In genomic region chr20:33489495-33490022, GRCh38 we compare ENCODE assay signal across 8 cellular contexts. TPM values are rescaled to one million over a fixed set of nuclear protein-coding genes. Genes with fewer than 3 reads are reported as not detected.
DNase-seq lines count a peak whose midpoint lies in the region; ATAC-seq and TF ChIP-seq lines count a peak whose summit lies in the region.

No MANE protein-coding gene starts in this region.

- no peaks in the 10 kb centered on the region for H3K27me3 Mint-ChIP-seq in natural killer cell treated with Interleukin-12 subunit alpha and Interleukin-12 subunit beta and Interleukin-15 and Interleukin-18, amount 100 ng/mL, for 72 hours

- DNase-seq in EL = peak; percentile 97
- peak; percentile 94 for DNase-seq in H4 (ENCODE audit: low spot score)
- DNase-seq in LNCaP clone FGC (ENCODE audit: low read depth) = peak; percentile 92
- DNase-seq in RPMI8226 = peak; percentile 98
- peak; percentile 99 for DNase-seq in activated T-helper 9 cell treated with anti-CD3 and anti-CD28 coated beads, Interleukin-2, amount 50 U/mL, for 16 hours (ENCODE audit: low read depth)
- peak; percentile 97 for DNase-seq in fibroblast of pulmonary artery (ENCODE audit: low read depth)
- peak; percentile 100 for DNase-seq in natural killer cell treated with Interleukin-12 subunit alpha and Interleukin-12 subunit beta and Interleukin-15 and Interleukin-18, amount 100 ng/mL, for 72 hours (ENCODE audit: low spot score)
- peak; percentile 98 for DNase-seq in stimulated activated naive CD4-positive, alpha-beta T cell treated with Interleukin-2 at 50 U/mL for 16 hours (lab: John Stamatoyannopoulos, UW)

- H3K4me3 ChIP-seq in LNCaP clone FGC (ENCODE audit: low read depth, low read length) (peak overlapping the region; percentile 25), fibroblast of pulmonary artery (replicated peaks; ENCODE audit: low read depth, low read length) (peak overlapping the region; percentile 64)

- H3K9me3 Mint-ChIP-seq in natural killer cell treated with Interleukin-12 subunit alpha and Interleukin-12 subunit beta and Interleukin-15 and Interleukin-18, amount 100 ng/mL, for 72 hours = no peaks in the 10 kb centered on the region

- no peak for TF ChIP-seq CTCF in LNCaP clone FGC (IDR thresholded peaks at IDR 0.05; ENCODE audit: control insufficient read depth, extremely low read depth, insufficient read depth)
- no peak for TF ChIP-seq CTCF in fibroblast of pulmonary artery (IDR thresholded peaks at IDR 0.05; ENCODE audit: low read length, missing control alignments)

- H3K27ac Mint-ChIP-seq in natural killer cell treated with Interleukin-12 subunit alpha and Interleukin-12 subunit beta and Interleukin-15 and Interleukin-18, amount 100 ng/mL, for 72 hours = peak overlapping the region; percentile 32 to 54

- peak; percentile 99 for ATAC-seq in natural killer cell treated with Interleukin-12 subunit alpha and Interleukin-12 subunit beta and Interleukin-15 and Interleukin-18, amount 100 ng/mL, for 72 hours

- H3K4me3 Mint-ChIP-seq in natural killer cell treated with Interleukin-12 subunit alpha and Interleukin-12 subunit beta and Interleukin-15 and Interleukin-18, amount 100 ng/mL, for 72 hours = peak overlapping the region; percentile 78

- peaks cover 3 to 7% of the 10 kb centered on the region in 2 donors for H3K4me1 Mint-ChIP-seq in natural killer cell treated with Interleukin-12 subunit alpha and Interleukin-12 subunit beta and Interleukin-15 and Interleukin-18, amount 100 ng/mL, for 72 hours (ENCODE audit: low read depth in 2 of 2)

- H3K36me3 Mint-ChIP-seq in natural killer cell treated with Interleukin-12 subunit alpha and Interleukin-12 subunit beta and Interleukin-15 and Interleukin-18, amount 100 ng/mL, for 72 hours = no peaks in the 10 kb centered on the region

RNA-seq across cellular contexts. Expression of gene CBFA2T2, which starts 0.3 kb away (rescaled TPM):
- 3.6 and 4.7 TPM in 2 replicates for total RNA-seq in H4 (2014; rRNA removed; shearing (Covaris generic))
- 10 to 100 TPM; 11.6 to 12.2 TPM for total RNA-seq in natural killer cell treated with Interleukin-12 subunit alpha and Interleukin-12 subunit beta and Interleukin-15 and Interleukin-18, amount 100 ng/mL, for 72 hours

RNA-seq across cellular contexts. Expression of gene SNTA1, which starts 46.0 kb away (rescaled TPM):
- total RNA-seq in H4 (2014; rRNA removed; shearing (Covaris generic)) = 9.2 and 12.5 TPM in 2 replicates
- 1 to 10 TPM; 1.1 to 1.5 TPM for total RNA-seq in natural killer cell treated with Interleukin-12 subunit alpha and Interleukin-12 subunit beta and Interleukin-15 and Interleukin-18, amount 100 ng/mL, for 72 hours

Comparison
In these comparisons a context has a peak if more than half of its experiments do, and no peak if none do; other contexts are left out.
1. Peak in every context shown above with its lines: DNase-seq, ATAC-seq and H3K4me3 ChIP-seq.